13 cellular contexts compared by ENCODE assay signal in genomic region chr12:125218952-125219351, GRCh38.
"Had no signal": no experiment of that assay in that cellular context is flagged by ENCODE, and none has a peak within 500 bp of the region (broad histone marks: within the 10 kb centered on the region; RNA-seq: fewer than 3 reads in every experiment).

No MANE protein-coding gene starts in this region.

- H3K27me3 ChIP-seq: vagina had no signal

- DNase-seq: activated CD4-positive, alpha-beta T cell treated with anti-CD3 and anti-CD28 coated beads, Interleukin-2, amount 50 U/mL, for 1 hour; activated CD4-positive, CD25-positive, alpha-beta regulatory T cell; activated T-cell treated with anti-CD3 and anti-CD28 coated beads, Interleukin-2, amount 50 U/mL, for 1 hour; cerebellar nuclear complex; effector memory CD8-positive, alpha-beta T cell; foreskin melanocyte; left colon; naive thymus-derived CD8-positive, alpha-beta T cell; posterior cingulate gyrus; tibial artery had no signal

- H3K36me3 ChIP-seq: neutrophil, tibial artery, vagina had no signal

- ATAC-seq: effector memory CD8-positive, alpha-beta T cell; left colon; naive thymus-derived CD8-positive, alpha-beta T cell had no signal

- H3K4me3 ChIP-seq: smooth muscle cell, tibial artery, vagina had no signal

- H3K4me1 ChIP-seq: tibial artery, vagina had no signal

- H3K9me3 ChIP-seq: neutrophil, tibial artery, vagina had no signal
